ENCODE assay signal across 1 cellular context in genomic region chr14:21437063-21437901, GRCh38.
TF ChIP-seq lines count a peak whose summit lies in the region.

No MANE protein-coding gene starts in this region.

TF ChIP-seq in HCT116, 20 proteins besides CTCF, POLR2A, EP300 and RAD21 (continued from another document):
- no peak for TF ChIP-seq REST (IDR thresholded peaks at IDR 0.05; ENCODE audit: low read depth)
